In the genomic region with DNA sequence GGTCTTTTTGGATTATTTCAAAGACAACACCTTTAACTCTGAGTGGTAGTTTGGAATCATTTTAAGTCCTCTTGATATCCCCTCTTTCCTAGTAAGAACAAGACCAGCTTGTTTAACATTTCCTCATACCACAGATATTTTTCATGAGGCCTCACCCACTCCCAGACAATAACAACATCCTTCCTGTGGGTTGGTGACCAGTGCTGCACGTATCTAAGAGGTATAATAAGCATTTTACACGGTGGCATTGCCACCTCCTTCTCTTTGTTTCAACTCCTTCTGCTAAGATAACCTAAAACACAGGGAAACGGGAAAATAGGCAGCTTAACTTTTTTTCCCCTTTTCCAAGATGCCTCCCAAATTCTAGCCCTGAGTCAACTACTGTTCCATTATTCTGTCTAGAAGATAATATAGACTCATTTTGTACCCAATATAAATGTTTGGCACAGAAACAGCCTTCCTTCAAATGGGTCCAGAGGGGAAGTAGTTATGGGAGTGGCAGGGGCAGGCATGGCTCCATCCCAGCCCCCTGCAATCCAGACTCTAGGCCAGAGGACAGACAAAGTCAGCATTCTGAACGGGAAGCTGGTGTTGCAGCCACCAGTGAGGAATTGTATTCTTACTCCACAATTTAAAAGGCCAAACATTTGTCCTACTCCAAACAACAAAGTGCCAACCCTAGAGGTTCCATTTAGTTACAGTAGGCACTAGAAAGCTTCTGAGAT, we compare ENCODE assay signal across 9 cellular contexts. TPM values are rescaled to one million over a fixed set of nuclear protein-coding genes. Genes with fewer than 3 reads are reported as not detected.
DNase-seq lines count a peak whose midpoint lies in the region; ATAC-seq and TF ChIP-seq lines count a peak whose summit lies in the region.
"Had no signal": no experiment of that assay in that cellular context is flagged by ENCODE, and none has a peak within 500 bp of the region (broad histone marks: within the 10 kb centered on the region; RNA-seq: fewer than 3 reads in every experiment).

No MANE protein-coding gene starts in this region.

- H3K4me2 ChIP-seq in GM23338 (0 out of 2 replicates have a peak overlapping the region, but pooled peaks have one; percentile 30), smooth muscle cell (peak overlapping the region; percentile 32)

- H3K27me3 ChIP-seq in GM23338 (ENCODE audit: insufficient read depth) (no peaks in the 10 kb centered on the region), heart right ventricle (no peaks in the 10 kb centered on the region), smooth muscle cell (ENCODE audit: low read depth) (no peaks in the 10 kb centered on the region)

- 0 out of 2 replicates have a peak overlapping the region, but pooled peaks have one; percentile 45 for H3K27ac Mint-ChIP-seq in GM23338
- peak overlapping the region; percentile 83 for H3K27ac Mint-ChIP-seq in activated CD4-positive, alpha-beta memory T cell treated with anti-CD3 and anti-CD28 coated beads, Interleukin-2, amount 10 ng/mL, durations not matched to agents 7 days and 5 days

- H3F3A ChIP-seq in GM23338 (replicated peaks; ENCODE audit: low read depth) (no peaks in the 10 kb centered on the region), smooth muscle cell (ENCODE audit: low read depth) (peaks cover 26% of the 10 kb centered on the region)

- H3K36me3 Mint-ChIP-seq in GM23338 (ENCODE audit: low read depth): no peaks in the 10 kb centered on the region; the same call in 2 of the 3 replicates
- peaks cover 60% of the 10 kb centered on the region for H3K36me3 Mint-ChIP-seq in activated CD4-positive, alpha-beta memory T cell treated with anti-CD3 and anti-CD28 coated beads, Interleukin-2, amount 10 ng/mL, durations not matched to agents 7 days and 5 days (ENCODE audit: low read depth)

- H3K4me1 ChIP-seq in GM23338 (ENCODE audit: insufficient read depth) (peaks cover 44% of the 10 kb centered on the region), heart right ventricle (peaks cover 11 to 97% (median 72%) of the 10 kb centered on the region in 9 donors), smooth muscle cell (ENCODE audit: low read depth) (peaks cover 18% of the 10 kb centered on the region)

- ATAC-seq in GM23338: no peak
- peak in 7 of 8 donors; percentile 26 to 86 (median 60) for ATAC-seq in heart right ventricle
- ATAC-seq in GM18511 (IDR thresholded peaks at IDR 0.05; ENCODE audit: unreplicated experiment): no peak
- ATAC-seq in GM18907 (IDR thresholded peaks at IDR 0.05; ENCODE audit: unreplicated experiment): no peak

- H3K79me2 ChIP-seq in GM23338 (replicated peaks; ENCODE audit: insufficient read depth): 0 out of 2 replicates have a peak, but pooled peaks cover 4% of the 10 kb centered on the region
- H3K79me2 ChIP-seq in smooth muscle cell (ENCODE audit: low read depth): peaks cover 100% of the 10 kb centered on the region

- H2AFZ ChIP-seq in GM23338: no peak overlapping the region
- no peak overlapping the region for H2AFZ ChIP-seq in smooth muscle cell (ENCODE audit: low read depth)

- H3K9ac ChIP-seq in smooth muscle cell (ENCODE audit: low read depth): peak overlapping the region; percentile 56

- H3K9me2 ChIP-seq in GM23338 (ENCODE audit: insufficient read depth): no peaks in the 10 kb centered on the region

- H3K27me3 Mint-ChIP-seq in GM23338 (ENCODE audit: insufficient read depth, low read depth, poor library complexity): no peaks in the 10 kb centered on the region
- H3K27me3 Mint-ChIP-seq in activated CD4-positive, alpha-beta memory T cell treated with anti-CD3 and anti-CD28 coated beads, Interleukin-2, amount 10 ng/mL, durations not matched to agents 7 days and 5 days: no peaks in the 10 kb centered on the region

- POLR2A ChIA-PET in activated CD4-positive, alpha-beta memory T cell treated with anti-CD3 and anti-CD28 coated beads, Interleukin-2, amount 10 ng/mL, durations not matched to agents 7 days and 5 days (lab: Charles Lee): interaction anchor here (0.6 to 2.1 kb wide), 7 partner anchors 18 to 32 kb away, joined by 3 to 8 read pairs (median 3); a partner anchor contains a TSS

- H3K4me1 Mint-ChIP-seq in GM23338: peaks cover 52% of the 10 kb centered on the region
- H3K4me1 Mint-ChIP-seq in activated CD4-positive, alpha-beta memory T cell treated with anti-CD3 and anti-CD28 coated beads, Interleukin-2, amount 10 ng/mL, durations not matched to agents 7 days and 5 days: peaks cover 73% of the 10 kb centered on the region

- no peaks in the 10 kb centered on the region for H4K20me1 ChIP-seq in GM23338 (replicated peaks; ENCODE audit: insufficient read depth)
- H4K20me1 ChIP-seq in smooth muscle cell (ENCODE audit: low read depth): peaks cover 4% of the 10 kb centered on the region

- H3K9me3 ChIP-seq in heart right ventricle (no peaks in the 10 kb centered on the region), smooth muscle cell (replicated peaks; ENCODE audit: low read depth) (no peaks in the 10 kb centered on the region)

- no peaks in the 10 kb centered on the region for H3K9me3 Mint-ChIP-seq in GM23338
- H3K9me3 Mint-ChIP-seq in activated CD4-positive, alpha-beta memory T cell treated with anti-CD3 and anti-CD28 coated beads, Interleukin-2, amount 10 ng/mL, durations not matched to agents 7 days and 5 days: no peaks in the 10 kb centered on the region

- H3K4me3 ChIP-seq in GM23338 (no peak overlapping the region), heart right ventricle (no peak overlapping the region), smooth muscle cell (no peak overlapping the region)

- DNase-seq in GM23338 (ENCODE audit: low spot score) (no peak), heart right ventricle (peak in 1 of 2 donors; percentile 23), smooth muscle cell (lab: John Stamatoyannopoulos, UW; ENCODE audit: unreplicated experiment) (no peak), NCI-H128 (lab: John Stamatoyannopoulos, UW; ENCODE audit: unreplicated experiment) (no peak)
- DNase-seq in activated CD4-positive, alpha-beta memory T cell treated with anti-CD3 and anti-CD28 coated beads, Interleukin-2, amount 10 ng/mL, durations not matched to agents 7 days and 5 days: peak; percentile 22
- no peak for DNase-seq in NK-92 treated with Interleukin-12 subunit alpha and Interleukin-12 subunit beta, amount 100 ng/mL, for 24 hours (lab: John Stamatoyannopoulos, UW)
- DNase-seq: KG1 had no signal

- CTCF ChIA-PET in activated CD4-positive, alpha-beta memory T cell treated with anti-CD3 and anti-CD28 coated beads, Interleukin-2, amount 10 ng/mL, durations not matched to agents 7 days and 5 days (lab: Charles Lee): interaction anchor here (1.1 to 2.4 kb wide), 3 partner anchors 9 to 28 kb away, joined by 3 to 14 read pairs (median 9); a partner anchor contains a TSS

- no peak for TF ChIP-seq CTCF in GM23338 (conservative IDR thresholded peaks at IDR 0.05; ENCODE audit: low read depth in 2 of 2)
- no peak for TF ChIP-seq CTCF in heart right ventricle (IDR thresholded peaks at IDR 0.05)
- no peak for TF ChIP-seq CTCF in smooth muscle cell (IDR thresholded peaks at IDR 0.05; ENCODE audit: borderline replicate concordance, insufficient read depth, poor library complexity, severe bottlenecking)

- intact Hi-C loops in heart right ventricle (cut with DNase I): no loop called here

- H3K36me3 ChIP-seq in GM23338 (ENCODE audit: insufficient read depth) (no peaks in the 10 kb centered on the region), heart right ventricle (peaks cover 0 to 4% (median 0%) of the 10 kb centered on the region in 9 donors), smooth muscle cell (ENCODE audit: low read depth) (no peaks in the 10 kb centered on the region)

- WGBS in heart right ventricle, 2 donors: 44 to 56% methylated on average over 4 of the region's 4 CpGs
- WGBS in smooth muscle cell (ENCODE audit: low lambda C conversion rate): 31% methylated on average over 4 of the region's 4 CpGs

- H3K27ac ChIP-seq in GM23338 (ENCODE audit: low read depth): 0 out of 2 replicates have a peak overlapping the region, but pooled peaks have one; percentile 64
- H3K27ac ChIP-seq in heart right ventricle: peak overlapping the region in 9 of 10 donors; percentile 25 to 77 (median 65)
- peak overlapping the region; percentile 96 for H3K27ac ChIP-seq in smooth muscle cell (ENCODE audit: low read depth)

- no peak overlapping the region for H3K4me3 Mint-ChIP-seq in GM23338
- H3K4me3 Mint-ChIP-seq in activated CD4-positive, alpha-beta memory T cell treated with anti-CD3 and anti-CD28 coated beads, Interleukin-2, amount 10 ng/mL, durations not matched to agents 7 days and 5 days: peak overlapping the region; percentile 1

TF ChIP-seq in GM23338, 12 proteins besides CTCF, POLR2A, EP300 and RAD21 (continues in another document):
- no peak for TF ChIP-seq JUNB (IDR thresholded peaks at IDR 0.05; ENCODE audit: unreplicated experiment)
- no peak for TF ChIP-seq ZNF331 (CRISPR knock-in tag; IDR thresholded peaks at IDR 0.05; ENCODE audit: low read depth)
- no peak for TF ChIP-seq EZH2 (IDR thresholded peaks at IDR 0.05; ENCODE audit: low read depth, unreplicated experiment)
- TF ChIP-seq POLR2AphosphoS5 (IDR thresholded peaks at IDR 0.05; ENCODE audit: low read depth): no peak

RNA-seq across cellular contexts. Expression of a gene that starts 28.5 kb away (rescaled TPM):
- total RNA-seq in GM23338 (2014; rRNA removed; shearing (Covaris generic)): 5.7 and 7.1 TPM in 2 replicates
- polyA plus RNA-seq in GM23338 (2016; fragmentation: Nextera tagmentation; extraction: Ambion mirVana) (1.7 and 2.0 TPM in 2 replicates), heart right ventricle (1 to 10 TPM; 1.3 to 1.9 TPM), smooth muscle cell (8.7 and 10.1 TPM in 2 replicates)
- total RNA-seq in activated CD4-positive, alpha-beta memory T cell treated with anti-CD3 and anti-CD28 coated beads, Interleukin-2, amount 10 ng/mL, durations not matched to agents 7 days and 5 days: 10 to 100 TPM; 19.2 to 19.3 TPM
- total RNA-seq in heart right ventricle (1 to 10 TPM; 2.9 to 6.1 (median 4.5) TPM), smooth muscle cell (45.0 and 52.4 TPM in 2 replicates)

Comparison
In these comparisons a context has a peak if more than half of its experiments do, and no peak if none do; other contexts are left out.
1. ATAC-seq: peak in heart right ventricle (7 of 8); none in GM23338 (single experiment), GM18511 (single experiment) and GM18907 (single experiment).
2. Peak in every context shown above with its lines, with median percentiles within 50 percentile points of each other: H3K27ac ChIP-seq.